22 cellular contexts compared by ENCODE assay signal in the genomic region with DNA sequence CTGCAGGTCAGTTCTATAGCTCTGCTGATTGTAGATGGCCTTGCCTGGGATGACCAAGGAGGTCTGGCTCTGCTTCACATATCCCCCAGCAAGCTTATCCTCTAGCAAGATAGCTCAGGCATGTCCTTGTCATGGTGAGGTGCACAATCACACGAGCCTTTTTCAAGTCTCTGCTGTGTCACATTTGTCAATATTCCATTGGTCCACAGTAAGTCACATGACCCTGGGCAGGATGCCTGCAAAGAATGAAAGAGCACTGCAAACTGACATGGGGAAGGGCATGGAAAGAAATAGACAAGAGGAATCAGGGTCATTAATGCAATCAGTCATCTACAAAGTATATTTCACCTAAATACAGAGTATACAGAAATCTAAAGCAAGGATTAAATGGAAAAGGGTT.
"Had no signal": no experiment of that assay in that cellular context is flagged by ENCODE, and none has a peak within 500 bp of the region (broad histone marks: within the 10 kb centered on the region; RNA-seq: fewer than 3 reads in every experiment).

No MANE protein-coding gene starts in this region.

- H3K4me2 ChIP-seq: neural progenitor cell had no signal

- H3K27ac ChIP-seq: dorsolateral prefrontal cortex, heart right ventricle, neural progenitor cell, spleen, tibial artery, upper lobe of right lung, vagina had no signal

- DNase-seq: cortex of kidney; dorsolateral prefrontal cortex; effector CD8-positive, alpha-beta T cell; heart right ventricle; hypothalamus; islet precursor cell; mammary epithelial cell; mucosa of descending colon; natural killer cell; occipital lobe; spleen; stimulated activated CD4-positive, alpha-beta T cell treated with anti-CD3 and anti-CD28 coated beads, Interleukin-15, amount 100 ng/mL, for 24 hours; stimulated activated CD4-positive, alpha-beta T cell treated with anti-CD3 and anti-CD28 coated beads, Interleukin-1b, Interleukin-23, amount 100 ng/mL, for 48 hours; stimulated activated CD4-positive, alpha-beta T cell treated with anti-CD3 and anti-CD28 coated beads, Interleukin-4, amount 100 ng/mL, for 24 hours; tibial artery; upper lobe of right lung had no signal

- ATAC-seq: heart right ventricle; left lobe of liver; mucosa of descending colon; natural killer cell; sciatic nerve; stimulated activated memory B cell treated with anti-CD40 and anti-IgM and Interleukin-4, amounts not matched to agents 10 μg/mL and 1 μg/mL and 100 μg/mL, for 72 hours; upper lobe of right lung had no signal

- H3K9me3 Mint-ChIP-seq: natural killer cell; neural progenitor cell; stimulated activated memory B cell treated with anti-CD40 and anti-IgM and Interleukin-4, amounts not matched to agents 10 μg/mL and 1 μg/mL and 100 μg/mL, for 72 hours; stimulated activated naive CD8-positive, alpha-beta T cell treated with anti-CD3 and anti-CD28 coated beads, Interleukin-15, Interleukin-2, amounts not matched to agents 100 ng/mL and 50 ng/mL, for 24 hours had no signal

- H3K9ac ChIP-seq: neural progenitor cell had no signal

- H3K4me1 ChIP-seq: heart right ventricle, neural progenitor cell, spleen, tibial artery, upper lobe of right lung, vagina had no signal

- H3K27ac Mint-ChIP-seq: natural killer cell; neural progenitor cell; stimulated activated memory B cell treated with anti-CD40 and anti-IgM and Interleukin-4, amounts not matched to agents 10 μg/mL and 1 μg/mL and 100 μg/mL, for 72 hours; stimulated activated naive CD8-positive, alpha-beta T cell treated with anti-CD3 and anti-CD28 coated beads, Interleukin-15, Interleukin-2, amounts not matched to agents 100 ng/mL and 50 ng/mL, for 24 hours had no signal

- H3K27me3 Mint-ChIP-seq: stimulated activated memory B cell treated with anti-CD40 and anti-IgM and Interleukin-4, amounts not matched to agents 10 μg/mL and 1 μg/mL and 100 μg/mL, for 72 hours had no signal

- H3K4me3 Mint-ChIP-seq: natural killer cell; neural progenitor cell; stimulated activated memory B cell treated with anti-CD40 and anti-IgM and Interleukin-4, amounts not matched to agents 10 μg/mL and 1 μg/mL and 100 μg/mL, for 72 hours; stimulated activated naive CD8-positive, alpha-beta T cell treated with anti-CD3 and anti-CD28 coated beads, Interleukin-15, Interleukin-2, amounts not matched to agents 100 ng/mL and 50 ng/mL, for 24 hours had no signal

- H3K4me1 Mint-ChIP-seq: natural killer cell; neural progenitor cell; stimulated activated memory B cell treated with anti-CD40 and anti-IgM and Interleukin-4, amounts not matched to agents 10 μg/mL and 1 μg/mL and 100 μg/mL, for 72 hours had no signal

- H3K27me3 ChIP-seq: dorsolateral prefrontal cortex, heart right ventricle, neural progenitor cell, spleen, tibial artery, vagina had no signal

- H3K36me3 ChIP-seq: heart right ventricle, neural progenitor cell, spleen, tibial artery, upper lobe of right lung, vagina had no signal

- H2AFZ ChIP-seq: neural progenitor cell had no signal

- H3K4me3 ChIP-seq: dorsolateral prefrontal cortex, heart right ventricle, mucosa of descending colon, neural progenitor cell, spleen, tibial artery, upper lobe of right lung, vagina had no signal

- H3K36me3 Mint-ChIP-seq: natural killer cell; neural progenitor cell; stimulated activated memory B cell treated with anti-CD40 and anti-IgM and Interleukin-4, amounts not matched to agents 10 μg/mL and 1 μg/mL and 100 μg/mL, for 72 hours had no signal

- H3K9me3 ChIP-seq: heart right ventricle, mucosa of descending colon, spleen, tibial artery, upper lobe of right lung, vagina had no signal
